1 cellular context compared by ENCODE assay signal in the genomic region with DNA sequence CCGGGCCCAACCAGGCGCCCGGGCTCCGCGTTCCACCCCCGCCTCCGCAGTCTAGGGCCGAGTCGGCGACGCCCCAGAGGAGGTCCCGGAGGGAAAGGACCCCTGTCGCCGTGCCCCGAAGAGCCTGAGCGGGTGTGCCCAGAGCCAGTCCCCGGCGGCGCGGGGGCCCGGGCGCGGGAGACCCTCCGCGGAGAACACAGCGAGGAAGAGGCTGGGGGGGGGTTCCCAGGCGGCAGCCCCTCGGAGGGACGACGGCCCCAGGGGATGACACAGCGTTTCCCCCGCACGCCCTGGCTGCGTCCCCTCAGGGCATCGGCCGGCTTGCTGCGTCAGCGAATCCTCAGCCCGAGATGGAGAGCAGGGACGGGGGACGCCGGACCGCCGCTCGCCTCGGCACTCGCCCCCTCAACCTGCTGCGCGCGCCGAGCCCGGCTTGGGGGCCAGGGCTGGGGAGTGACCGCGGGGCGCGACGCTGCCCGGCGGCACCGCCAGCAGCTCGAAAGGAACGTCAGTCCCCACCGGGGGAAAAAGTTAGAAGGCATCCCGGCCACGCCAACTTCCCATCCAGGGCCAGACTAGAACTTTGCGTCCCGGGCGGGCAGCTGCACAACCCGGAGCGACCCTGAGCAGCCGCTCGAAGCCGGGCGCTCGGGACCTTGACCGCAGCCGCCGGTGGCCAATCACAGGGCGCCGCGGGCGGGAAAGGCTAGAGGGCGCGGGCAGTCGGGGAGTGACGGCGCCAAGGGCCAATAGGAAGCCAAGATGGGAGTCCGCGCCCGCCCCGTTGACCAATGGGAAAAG.
A peak's percentile ranks its signal among the peaks of the same experiment; 100 is the strongest.
TF ChIP-seq lines count a peak whose summit lies in the region.

No MANE protein-coding gene starts in this region.

TF ChIP-seq in neural cell, 6 proteins besides CTCF, POLR2A, EP300 and RAD21:
- TF ChIP-seq TAF1 (IDR thresholded peaks at IDR 0.05; ENCODE audit: low read depth): peak; percentile 18
- TF ChIP-seq, protein P1, sequence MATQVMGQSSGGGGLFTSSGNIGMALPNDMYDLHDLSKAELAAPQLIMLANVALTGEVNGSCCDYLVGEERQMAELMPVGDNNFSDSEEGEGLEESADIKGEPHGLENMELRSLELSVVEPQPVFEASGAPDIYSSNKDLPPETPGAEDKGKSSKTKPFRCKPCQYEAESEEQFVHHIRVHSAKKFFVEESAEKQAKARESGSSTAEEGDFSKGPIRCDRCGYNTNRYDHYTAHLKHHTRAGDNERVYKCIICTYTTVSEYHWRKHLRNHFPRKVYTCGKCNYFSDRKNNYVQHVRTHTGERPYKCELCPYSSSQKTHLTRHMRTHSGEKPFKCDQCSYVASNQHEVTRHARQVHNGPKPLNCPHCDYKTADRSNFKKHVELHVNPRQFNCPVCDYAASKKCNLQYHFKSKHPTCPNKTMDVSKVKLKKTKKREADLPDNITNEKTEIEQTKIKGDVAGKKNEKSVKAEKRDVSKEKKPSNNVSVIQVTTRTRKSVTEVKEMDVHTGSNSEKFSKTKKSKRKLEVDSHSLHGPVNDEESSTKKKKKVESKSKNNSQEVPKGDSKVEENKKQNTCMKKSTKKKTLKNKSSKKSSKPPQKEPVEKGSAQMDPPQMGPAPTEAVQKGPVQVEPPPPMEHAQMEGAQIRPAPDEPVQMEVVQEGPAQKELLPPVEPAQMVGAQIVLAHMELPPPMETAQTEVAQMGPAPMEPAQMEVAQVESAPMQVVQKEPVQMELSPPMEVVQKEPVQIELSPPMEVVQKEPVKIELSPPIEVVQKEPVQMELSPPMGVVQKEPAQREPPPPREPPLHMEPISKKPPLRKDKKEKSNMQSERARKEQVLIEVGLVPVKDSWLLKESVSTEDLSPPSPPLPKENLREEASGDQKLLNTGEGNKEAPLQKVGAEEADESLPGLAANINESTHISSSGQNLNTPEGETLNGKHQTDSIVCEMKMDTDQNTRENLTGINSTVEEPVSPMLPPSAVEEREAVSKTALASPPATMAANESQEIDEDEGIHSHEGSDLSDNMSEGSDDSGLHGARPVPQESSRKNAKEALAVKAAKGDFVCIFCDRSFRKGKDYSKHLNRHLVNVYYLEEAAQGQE (IDR thresholded peaks at IDR 0.05; ENCODE audit: borderline replicate concordance): no peak
- peak; percentile 18 for TF ChIP-seq MXI1 (conservative IDR thresholded peaks at IDR 0.05; ENCODE audit: poor library complexity, severe bottlenecking)
